ENCODE assay signal across 19 cellular contexts in the genomic region with DNA sequence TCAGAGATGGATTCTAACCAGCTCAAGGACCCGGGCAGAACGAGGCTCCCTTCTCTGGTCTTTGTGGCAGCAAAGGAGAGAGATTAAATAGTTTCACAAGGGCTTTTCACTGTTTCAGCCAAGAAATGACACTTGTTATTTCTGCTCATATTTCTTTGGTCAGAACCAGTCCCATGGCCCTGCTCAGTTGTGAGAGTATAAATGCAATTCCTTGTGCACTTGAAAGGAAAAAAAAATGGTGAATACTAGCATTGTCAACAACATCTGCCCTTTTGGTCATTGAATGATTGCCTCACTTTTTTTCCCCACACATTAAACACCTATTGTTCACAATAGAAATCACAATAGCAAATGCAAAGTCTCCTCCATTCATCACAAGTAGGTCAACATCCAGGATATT.
DNase-seq lines count a peak whose midpoint lies in the region; ATAC-seq, FAIRE-seq and TF ChIP-seq lines count a peak whose summit lies in the region.
"Had no signal": no experiment of that assay in that cellular context is flagged by ENCODE, and none has a peak within 500 bp of the region (broad histone marks: within the 10 kb centered on the region; RNA-seq: fewer than 3 reads in every experiment).

No MANE protein-coding gene starts in this region.

- H3K27me3 ChIP-seq in HepG2 (ENCODE audit: control insufficient read depth in 1 of 2, insufficient read depth in 2 of 2, low read length in 2 of 2) = no peaks in the 10 kb centered on the region; a peak in 1 of 5 replicates
- H3K27me3 ChIP-seq in right lobe of liver = no peaks in the 10 kb centered on the region
- H3K27me3 ChIP-seq in testis = no peaks in the 10 kb centered on the region
- H3K27me3 ChIP-seq: heart left ventricle, thyroid gland had no signal

- H3K9me3 ChIP-seq in HepG2 (ENCODE audit: low read length) (no peaks in the 10 kb centered on the region), right lobe of liver (no peaks in the 10 kb centered on the region), testis (no peaks in the 10 kb centered on the region)
- H3K9me3 ChIP-seq: heart left ventricle, thyroid gland had no signal

- POLR2A ChIA-PET in HepG2 (lab: Yijun Ruan, JAX) = no interaction called here
- POLR2A ChIA-PET in MCF 10A (lab: Yijun Ruan, JAX) = no interaction called here

- H3K36me3 Mint-ChIP-seq in MCF 10A (ENCODE audit: insufficient read depth, unreplicated experiment) = no peaks in the 10 kb centered on the region

- ATAC-seq in HepG2 (no peak), right lobe of liver (no peak), omental fat pad (ENCODE audit: low FRiP score) (peak; percentile 37)
- ATAC-seq: activated naive CD4-positive, alpha-beta T cell treated with anti-CD3 and anti-CD28 coated beads, Interleukin-2, amount 50 U/mL, for 72 hours had no signal

- H3K27ac Mint-ChIP-seq in MCF 10A (ENCODE audit: low read depth, unreplicated experiment) = no peak overlapping the region
- H3K27ac Mint-ChIP-seq: activated CD4-positive, alpha-beta T cell treated with anti-CD3 and anti-CD28 coated beads, Interleukin-2, amount 10 ng/mL, durations not matched to agents 7 days and 5 days; activated naive CD4-positive, alpha-beta T cell treated with anti-CD3 and anti-CD28 coated beads, Interleukin-2, amount 50 U/mL, for 72 hours; CD4-positive, alpha-beta T cell had no signal

- H3K4me2 ChIP-seq in HepG2 (ENCODE audit: low read depth, low read length) = no peak overlapping the region

- 2% methylated on average over 2 of the region's 2 CpGs for WGBS in HepG2 (ENCODE audit: low lambda C conversion rate)
- 7% methylated on average over 2 of the region's 2 CpGs for WGBS in right lobe of liver (ENCODE audit: insufficient coverage, low coverage, low lambda C conversion rate, missing lambda C conversion rate)
- WGBS in testis, 2 donors = 35 to 45% methylated on average over 2 of the region's 2 CpGs

- DNase-seq in HepG2 (ENCODE audit: low spot score) (peak; percentile 11), right lobe of liver (no peak), fibroblast of the aortic adventitia (ENCODE audit: low read depth) (peak; percentile 77), omental fat pad (ENCODE audit: low spot score) (no peak), AG08395 (ENCODE audit: low spot score) (no peak), testis (no peak), MCF 10A (ENCODE audit: unreplicated experiment) (no peak)
- no peak for DNase-seq in activated naive CD4-positive, alpha-beta T cell (lab: John Stamatoyannopoulos, UW)
- DNase-seq: activated CD4-positive, alpha-beta T cell treated with anti-CD3 and anti-CD28 coated beads, Interleukin-2, amount 10 ng/mL, durations not matched to agents 7 days and 5 days; CD4-positive, alpha-beta T cell; central memory CD4-positive, alpha-beta T cell; heart left ventricle; kidney glomerular epithelial cell; NCI-H1436 treated with DMSO at 0.1 percent for 48 hours; thyroid gland had no signal

- H3K27ac ChIP-seq in HepG2 (ENCODE audit: extremely low read length, insufficient read depth, low read length) = no peak overlapping the region
- H3K27ac ChIP-seq in right lobe of liver = no peak overlapping the region
- H3K27ac ChIP-seq in testis = no peak overlapping the region

- in situ Hi-C loops in HepG2 (cut with HindIII; ENCODE audit: extremely low pct_ligation_motif_present, low pct_unique_long_range_greater_than_20kb) = no loop called here

- BruUV-seq in HepG2 (replicated peaks; lab: Mats Ljungman, UMichigan) (no TSS peak), MCF 10A (replicated peaks; lab: Mats Ljungman, UMichigan) (no TSS peak)

- no peaks in the 10 kb centered on the region for H3K4me1 ChIP-seq in HepG2 (ENCODE audit: insufficient read depth, low read length)
- H3K4me1 ChIP-seq in right lobe of liver = no peaks in the 10 kb centered on the region
- no peaks in the 10 kb centered on the region for H3K4me1 ChIP-seq in testis

- H3K4me1 Mint-ChIP-seq in MCF 10A (ENCODE audit: insufficient read depth, unreplicated experiment) = no peaks in the 10 kb centered on the region
- H3K4me1 Mint-ChIP-seq: activated CD4-positive, alpha-beta T cell treated with anti-CD3 and anti-CD28 coated beads, Interleukin-2, amount 10 ng/mL, durations not matched to agents 7 days and 5 days had no signal

- TF ChIP-seq RAD21 in HepG2 (CRISPR knock-in tag; IDR thresholded peaks at IDR 0.05) = no peak

- TF ChIP-seq CTCF in HepG2 (CRISPR knock-in tag; IDR thresholded peaks at IDR 0.05) (no peak), right lobe of liver (IDR thresholded peaks at IDR 0.05) (no peak), fibroblast of the aortic adventitia (IDR thresholded peaks at IDR 0.05; ENCODE audit: insufficient read depth, low read length) (no peak), omental fat pad (IDR thresholded peaks at IDR 0.05) (no peak), testis (IDR thresholded peaks at IDR 0.05) (no peak), MCF 10A (IDR thresholded peaks at IDR 0.05; ENCODE audit: unreplicated experiment) (no peak)

- peaks cover 9% of the 10 kb centered on the region for H3K27me3 Mint-ChIP-seq in MCF 10A (ENCODE audit: insufficient read depth, unreplicated experiment)

- no peak overlapping the region for H3K4me3 ChIP-seq in HepG2 (replicated peaks in 1 of 3; ENCODE audit: insufficient read depth in 1 of 3, low read depth in 2 of 3, low read length in 3 of 3)
- H3K4me3 ChIP-seq in right lobe of liver = no peak overlapping the region
- H3K4me3 ChIP-seq in fibroblast of the aortic adventitia (ENCODE audit: low read depth, low read length) = no peak overlapping the region
- H3K4me3 ChIP-seq in testis = no peak overlapping the region
- H3K4me3 ChIP-seq: heart left ventricle, thyroid gland had no signal

- no peak overlapping the region for H3K9ac ChIP-seq in HepG2 (ENCODE audit: insufficient read depth, low read depth, low read length)

- FAIRE-seq in HepG2 (lab: Jason Lieb, UNC) = no peak
- FAIRE-seq: A204.1, endometrium, H54 had no signal

- no peak overlapping the region for H2AFZ ChIP-seq in HepG2 (ENCODE audit: low read length)

- peaks cover 2% of the 10 kb centered on the region for H3K9me3 Mint-ChIP-seq in MCF 10A (ENCODE audit: unreplicated experiment)
- H3K9me3 Mint-ChIP-seq: activated CD4-positive, alpha-beta T cell treated with anti-CD3 and anti-CD28 coated beads, Interleukin-2, amount 10 ng/mL, durations not matched to agents 7 days and 5 days; CD4-positive, alpha-beta T cell had no signal

- H3K79me2 ChIP-seq in HepG2 (ENCODE audit: insufficient read depth, low read length) = no peaks in the 10 kb centered on the region

- H4K20me1 ChIP-seq in HepG2 (ENCODE audit: insufficient read depth, low read length) = no peaks in the 10 kb centered on the region

- H3K36me3 ChIP-seq in HepG2 (replicated peaks in 1 of 2; ENCODE audit: control insufficient read depth in 1 of 2, insufficient read depth in 2 of 2, low read length in 2 of 2) (no peaks in the 10 kb centered on the region), right lobe of liver (no peaks in the 10 kb centered on the region), testis (ENCODE audit: low read depth, missing control alignments) (no peaks in the 10 kb centered on the region)
- H3K36me3 ChIP-seq: heart left ventricle, thyroid gland had no signal

- CTCF ChIA-PET in HepG2 (lab: Yijun Ruan, JAX; ENCODE audit: low intra/inter-chr PET ratio, low total read pairs) = interaction anchor here (1.3 kb wide), 1 partner anchor 68 kb away, joined by 4 read pairs; no protein-coding TSS in a partner anchor
- CTCF ChIA-PET in MCF 10A (lab: Yijun Ruan, JAX) = interaction anchor here (0.7 kb wide), 1 partner anchor 405 kb away, joined by 4 read pairs; no protein-coding TSS in a partner anchor

- no peak for TF ChIP-seq EP300 in HepG2 (IDR thresholded peaks at IDR 0.05; ENCODE audit: low read depth in 2 of 2, low read length in 2 of 2)
- no peak for TF ChIP-seq EP300 in HepG2 (CRISPR knock-in tag; IDR thresholded peaks at IDR 0.05; ENCODE audit: borderline replicate concordance)

- TF ChIP-seq POLR2A in HepG2 (IDR thresholded peaks at IDR 0.05; ENCODE audit: insufficient read depth in 1 of 2, low read depth in 2 of 2, low read length in 2 of 2) (no peak), right lobe of liver (IDR thresholded peaks at IDR 0.05) (no peak), testis (IDR thresholded peaks at IDR 0.05) (no peak)

- H3K4me3 Mint-ChIP-seq in MCF 10A (ENCODE audit: unreplicated experiment) = no peak overlapping the region
- H3K4me3 Mint-ChIP-seq: activated CD4-positive, alpha-beta T cell treated with anti-CD3 and anti-CD28 coated beads, Interleukin-2, amount 10 ng/mL, durations not matched to agents 7 days and 5 days; CD4-positive, alpha-beta T cell had no signal

- intact Hi-C loops in HepG2 (cut with micrococcal nuclease; ENCODE audit: unreplicated experiment) = no loop called here
- intact Hi-C loops in right lobe of liver (cut with DNase I) = no loop called here
- intact Hi-C loops in testis (cut with DNase I; ENCODE audit: low total_unique reads) = no loop called here
- intact Hi-C loops in MCF 10A (cut with micrococcal nuclease) = no loop called here

TF ChIP-seq in HepG2, 621 proteins besides CTCF, POLR2A, EP300 and RAD21:
- 0 out of 2 replicates have a peak, but pooled peaks have one; percentile 15 for TF ChIP-seq SOX5 (CRISPR knock-in tag; IDR thresholded peaks at IDR 0.05; ENCODE audit: borderline replicate concordance)
- no peak for TF ChIP-seq ZNF614 (CRISPR knock-in tag; IDR thresholded peaks at IDR 0.05; ENCODE audit: borderline replicate concordance)
- no peak for TF ChIP-seq SOX13 (IDR thresholded peaks at IDR 0.05)
- peak in 1 of 2 experiments; percentile 59; a peak in 1 of 4 replicates for TF ChIP-seq SOX13 (CRISPR knock-in tag; conservative IDR thresholded peaks at IDR 0.05 in 1 of 2, IDR thresholded peaks at IDR 0.05 in 1 of 2)
- TF ChIP-seq ZNF468 (CRISPR knock-in tag; IDR thresholded peaks at IDR 0.05) = no peak
- TF ChIP-seq ZNF761 (CRISPR knock-in tag; conservative IDR thresholded peaks at IDR 0.05) = no peak
- TF ChIP-seq, protein P1, sequence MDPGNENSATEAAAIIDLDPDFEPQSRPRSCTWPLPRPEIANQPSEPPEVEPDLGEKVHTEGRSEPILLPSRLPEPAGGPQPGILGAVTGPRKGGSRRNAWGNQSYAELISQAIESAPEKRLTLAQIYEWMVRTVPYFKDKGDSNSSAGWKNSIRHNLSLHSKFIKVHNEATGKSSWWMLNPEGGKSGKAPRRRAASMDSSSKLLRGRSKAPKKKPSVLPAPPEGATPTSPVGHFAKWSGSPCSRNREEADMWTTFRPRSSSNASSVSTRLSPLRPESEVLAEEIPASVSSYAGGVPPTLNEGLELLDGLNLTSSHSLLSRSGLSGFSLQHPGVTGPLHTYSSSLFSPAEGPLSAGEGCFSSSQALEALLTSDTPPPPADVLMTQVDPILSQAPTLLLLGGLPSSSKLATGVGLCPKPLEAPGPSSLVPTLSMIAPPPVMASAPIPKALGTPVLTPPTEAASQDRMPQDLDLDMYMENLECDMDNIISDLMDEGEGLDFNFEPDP (CRISPR knock-in tag; conservative IDR thresholded peaks at IDR 0.05) = no peak

Comparison
In these comparisons a context has a peak if more than half of its experiments do, and no peak if none do; other contexts are left out.
1. DNase-seq: peak in HepG2 (single experiment) and fibroblast of the aortic adventitia (single experiment); none in right lobe of liver (0 of 3), omental fat pad (single experiment), activated naive CD4-positive, alpha-beta T cell (0 of 4), AG08395 (single experiment), testis (single experiment) and MCF 10A (single experiment).